ENCODE assay signal across 11 cellular contexts in genomic region chr6:52509281-52510212, GRCh38.
DNase-seq lines count a peak whose midpoint lies in the region; ATAC-seq and TF ChIP-seq lines count a peak whose summit lies in the region.
"Had no signal": no experiment of that assay in that cellular context is flagged by ENCODE, and none has a peak within 500 bp of the region (broad histone marks: within the 10 kb centered on the region; RNA-seq: fewer than 3 reads in every experiment).

No MANE protein-coding gene starts in this region.

- DNase-seq in RWPE1 (ENCODE audit: low spot score) (no peak), foreskin melanocyte (peak; percentile 82), tibial artery (no peak)
- no peak for DNase-seq in CD4-positive, alpha-beta memory T cell
- DNase-seq: left lung, NCI-H146 had no signal

- peaks cover 60 to 80% of the 10 kb centered on the region in 2 donors for H3K36me3 Mint-ChIP-seq in CD4-positive, alpha-beta memory T cell

- H3K27ac Mint-ChIP-seq in CD4-positive, alpha-beta memory T cell: no peak overlapping the region

- no peaks in the 10 kb centered on the region for H3K27me3 Mint-ChIP-seq in CD4-positive, alpha-beta memory T cell
- H3K27me3 Mint-ChIP-seq: central memory CD8-positive, alpha-beta T cell had no signal

- peak overlapping the region; percentile 78 for H3K27ac ChIP-seq in RWPE1
- peak overlapping the region; percentile 46 to 83 for H3K27ac ChIP-seq in tibial artery
- no peak overlapping the region for H3K27ac ChIP-seq in CD4-positive, alpha-beta memory T cell (ENCODE audit: low read depth, low read length)
- H3K27ac ChIP-seq: KMS-11, left lung had no signal

- peak; percentile 54 for ATAC-seq in GM19023 (IDR thresholded peaks at IDR 0.05; ENCODE audit: unreplicated experiment)
- no peak for ATAC-seq in activated CD4-positive, CD25-positive, alpha-beta regulatory T cell treated with anti-CD3 and anti-CD28 coated beads, Interleukin-2, amount 50 U/mL, for 24 hours
- no peak for ATAC-seq in HG02870 (IDR thresholded peaks at IDR 0.05; ENCODE audit: unreplicated experiment)
- ATAC-seq: left lung had no signal

- peaks cover 45 to 55% (median 50%) of the 10 kb centered on the region in 3 donors for H3K36me3 ChIP-seq in tibial artery
- H3K36me3 ChIP-seq in CD4-positive, alpha-beta memory T cell (ENCODE audit: insufficient read depth, low read length): peaks cover 21% of the 10 kb centered on the region

- H3K9me3 ChIP-seq in tibial artery: no peaks in the 10 kb centered on the region
- no peaks in the 10 kb centered on the region for H3K9me3 ChIP-seq in CD4-positive, alpha-beta memory T cell (ENCODE audit: control insufficient read depth in 1 of 2, low read length in 2 of 2)
- H3K9me3 ChIP-seq: left lung had no signal

- peaks cover 2 to 80% (median 52%) of the 10 kb centered on the region in 4 donors for H3K4me1 ChIP-seq in tibial artery
- no peaks in the 10 kb centered on the region for H3K4me1 ChIP-seq in CD4-positive, alpha-beta memory T cell (ENCODE audit: insufficient read depth, low read length)

- POLR2A ChIA-PET in RWPE1 (lab: Yijun Ruan, JAX; ENCODE audit: low non-redundant PET): no interaction called here
- POLR2A ChIA-PET in CD4-positive, alpha-beta memory T cell (lab: Charles Lee; ENCODE audit: partially characterized antibody): no interaction called here

- H3K4me3 ChIP-seq in tibial artery: no peak overlapping the region
- no peak overlapping the region for H3K4me3 ChIP-seq in CD4-positive, alpha-beta memory T cell (ENCODE audit: low read length in 2 of 2)
- H3K4me3 ChIP-seq: left lung had no signal

- H3K27me3 ChIP-seq in tibial artery: no peaks in the 10 kb centered on the region
- H3K27me3 ChIP-seq in CD4-positive, alpha-beta memory T cell (ENCODE audit: insufficient read depth, low read length): no peaks in the 10 kb centered on the region
- H3K27me3 ChIP-seq: left lung had no signal

- no peak overlapping the region for H3K4me3 Mint-ChIP-seq in CD4-positive, alpha-beta memory T cell
- H3K4me3 Mint-ChIP-seq: central memory CD8-positive, alpha-beta T cell had no signal

- H3K4me1 Mint-ChIP-seq in CD4-positive, alpha-beta memory T cell: peaks cover 0 to 4% (median 1%) of the 10 kb centered on the region in 4 donors
- H3K4me1 Mint-ChIP-seq: central memory CD8-positive, alpha-beta T cell had no signal

- H3K9me3 Mint-ChIP-seq in CD4-positive, alpha-beta memory T cell: no peaks in the 10 kb centered on the region
- H3K9me3 Mint-ChIP-seq: central memory CD8-positive, alpha-beta T cell had no signal

- intact Hi-C loops in tibial artery (cut with DNase I; ENCODE audit: low total_unique reads): loop anchor here (5.0 to 10.0 kb wide), 2 partner anchors 63 to 155 kb away; no protein-coding TSS in a partner anchor
- intact Hi-C loops in CD4-positive, alpha-beta memory T cell (cut with micrococcal nuclease): no loop called here

- TF ChIP-seq CTCF in RWPE1 (conservative IDR thresholded peaks at IDR 0.05; ENCODE audit: low read depth): no peak
- no peak for TF ChIP-seq CTCF in tibial artery (IDR thresholded peaks at IDR 0.05)

- CTCF ChIA-PET in RWPE1 (lab: Yijun Ruan, JAX): no interaction called here
- CTCF ChIA-PET in CD4-positive, alpha-beta memory T cell (lab: Charles Lee; ENCODE audit: partially characterized antibody): no interaction called here
